Comparison of ENCODE assay signal across 10 cellular contexts in genomic region chr1:178238722-178239510, GRCh38.
DNase-seq lines count a peak whose midpoint lies in the region; ATAC-seq and TF ChIP-seq lines count a peak whose summit lies in the region.
"Had no signal": no experiment of that assay in that cellular context is flagged by ENCODE, and none has a peak within 500 bp of the region (broad histone marks: within the 10 kb centered on the region; RNA-seq: fewer than 3 reads in every experiment).

No MANE protein-coding gene starts in this region.

- H3K27ac Mint-ChIP-seq in chondrocyte (ENCODE audit: unreplicated experiment): peak overlapping the region; percentile 79
- H3K27ac Mint-ChIP-seq in natural killer cell: no peak overlapping the region

- no peaks in the 10 kb centered on the region for H3K36me3 Mint-ChIP-seq in chondrocyte (ENCODE audit: low read depth)
- no peaks in the 10 kb centered on the region for H3K36me3 Mint-ChIP-seq in natural killer cell

- no peaks in the 10 kb centered on the region for H3K9me3 Mint-ChIP-seq in chondrocyte (ENCODE audit: low read depth)
- peaks cover 4 to 9% of the 10 kb centered on the region in 2 donors for H3K9me3 Mint-ChIP-seq in natural killer cell

- DNase-seq in EH (ENCODE audit: low read depth): peak; percentile 99
- DNase-seq in NCI-H226: peak; percentile 97
- no peak for DNase-seq in chondrocyte (ENCODE audit: low spot score)
- DNase-seq in non-pigmented ciliary epithelial cell (ENCODE audit: low read depth): peak; percentile 97
- no peak for DNase-seq in activated gamma-delta T cell treated with Interleukin-2 at 50 U/mL for 16 hours
- no peak for DNase-seq in hippocampal formation (lab: John Stamatoyannopoulos, UW)
- DNase-seq in natural killer cell: no peak
- DNase-seq: islet precursor cell, upper lobe of left lung had no signal

- no peaks in the 10 kb centered on the region for H3K27me3 Mint-ChIP-seq in chondrocyte (ENCODE audit: low read depth)
- no peaks in the 10 kb centered on the region for H3K27me3 Mint-ChIP-seq in natural killer cell (ENCODE audit: low read depth in 2 of 2)

- no peak overlapping the region for H3K4me3 Mint-ChIP-seq in chondrocyte (ENCODE audit: unreplicated experiment)
- no peak overlapping the region for H3K4me3 Mint-ChIP-seq in natural killer cell

- intact Hi-C loops in natural killer cell (cut with micrococcal nuclease): no loop called here

- TF ChIP-seq CTCF in chondrocyte (IDR thresholded peaks at IDR 0.05): no peak
- TF ChIP-seq CTCF in natural killer cell (IDR thresholded peaks at IDR 0.05): no peak

- ATAC-seq in HG03457 (IDR thresholded peaks at IDR 0.05; ENCODE audit: unreplicated experiment) (no peak), natural killer cell (no peak)

- H3K4me1 Mint-ChIP-seq in chondrocyte (ENCODE audit: low read depth) (peaks cover 49% of the 10 kb centered on the region), natural killer cell (no peaks in the 10 kb centered on the region)

Comparison
In these comparisons a context has a peak if more than half of its experiments do, and no peak if none do; other contexts are left out.
1. DNase-seq: peak in EH (single experiment), NCI-H226 (single experiment) and non-pigmented ciliary epithelial cell (single experiment); none in chondrocyte (single experiment), activated gamma-delta T cell treated with Interleukin-2 at 50 U/mL for 16 hours (single experiment), hippocampal formation (0 of 2) and natural killer cell (single experiment).